In genomic region chrX:139204903-139205667, GRCh38 we compare ENCODE assay signal across 8 cellular contexts.
DNase-seq lines count a peak whose midpoint lies in the region; ATAC-seq and TF ChIP-seq lines count a peak whose summit lies in the region.

No MANE protein-coding gene starts in this region.

- no peak for ATAC-seq in GM19452 (IDR thresholded peaks at IDR 0.05; ENCODE audit: unreplicated experiment)
- ATAC-seq in GM21423 (IDR thresholded peaks at IDR 0.05; ENCODE audit: unreplicated experiment) = no peak

- peaks cover 53 to 82% (median 62%) of the 10 kb centered on the region in 3 donors for H3K27me3 Mint-ChIP-seq in CD14-positive monocyte (ENCODE audit: low read depth in 3 of 3)

- H3K4me1 ChIP-seq in adipocyte (ENCODE audit: control insufficient read depth, insufficient read depth, low read length) = no peaks in the 10 kb centered on the region
- H3K4me1 ChIP-seq in spleen = peaks cover 0 to 28% (median 11%) of the 10 kb centered on the region in 6 donors

- TF ChIP-seq CTCF in CD14-positive monocyte (IDR thresholded peaks at IDR 0.05) (no peak), spleen (IDR thresholded peaks at IDR 0.05 in 8 of 11, conservative IDR thresholded peaks at IDR 0.05 in 3 of 11) (no peak)

- peaks cover 3 to 4% of the 10 kb centered on the region in 2 donors for H3K36me3 Mint-ChIP-seq in CD14-positive monocyte

- no peaks in the 10 kb centered on the region for H3K9me3 ChIP-seq in adipocyte (ENCODE audit: control insufficient read depth, low read length)
- no peaks in the 10 kb centered on the region for H3K9me3 ChIP-seq in spleen

- peak overlapping the region; percentile 80 for H3K4me3 ChIP-seq in adipocyte (ENCODE audit: low read length)
- peak overlapping the region in 7 of 8 donors; percentile 23 to 66 (median 39) for H3K4me3 ChIP-seq in spleen

- peak overlapping the region; percentile 70 for H3K9ac ChIP-seq in adipocyte (ENCODE audit: low read length)

- H3K9me3 Mint-ChIP-seq in CD14-positive monocyte = peaks cover 0 to 35% (median 18%) of the 10 kb centered on the region in 7 donors

- intact Hi-C loops in CD14-positive monocyte (cut with micrococcal nuclease) = no loop called here
- intact Hi-C loops in spleen (cut with DNase I; ENCODE audit: low total_unique reads) = no loop called here

- DNase-seq in CD14-positive monocyte (ENCODE audit: low spot score) (no peak), HT1080 (ENCODE audit: low read depth) (peak; percentile 68), adipocyte (ENCODE audit: low read depth) (peak; percentile 1), iPS-NIHi11 (ENCODE audit: low spot score) (peak; percentile 59), spleen (peak; percentile 80), HUDEP-2 (lab: John Stamatoyannopoulos, UW; ENCODE audit: unreplicated experiment in 76 of 76) (no peak)

- peak overlapping the region in 4 of 8 donors; percentile 36 to 71 (median 50) for H3K27ac ChIP-seq in spleen

- H3K27ac Mint-ChIP-seq in CD14-positive monocyte = peak overlapping the region in 2 of 7 donors; percentile 9 to 40

- H3K27me3 ChIP-seq in adipocyte (replicated peaks; ENCODE audit: control insufficient read depth, insufficient read depth, low read length) (peaks cover 21% of the 10 kb centered on the region), spleen (replicated peaks in 1 of 7) (peaks cover 0 to 53% (median 35%) of the 10 kb centered on the region in 7 donors)

- peak overlapping the region; percentile 82 to 94 for H3K4me3 Mint-ChIP-seq in CD14-positive monocyte

- WGBS in spleen, 5 donors = 1 to 46% (median 3%) methylated on average over 7 to 58 of the region's 58 CpGs

- H3K36me3 ChIP-seq in adipocyte (ENCODE audit: control insufficient read depth, insufficient read depth, low read length, severe bottlenecking) (no peaks in the 10 kb centered on the region), spleen (no peaks in the 10 kb centered on the region)

- no peak for TF ChIP-seq POLR2A in spleen (IDR thresholded peaks at IDR 0.05)

- H3K4me1 Mint-ChIP-seq in CD14-positive monocyte = peaks cover 12% of the 10 kb centered on the region

Comparison
In these comparisons a context has a peak if more than half of its experiments do, and no peak if none do; other contexts are left out.
1. DNase-seq: peak in HT1080 (single experiment), adipocyte (single experiment), iPS-NIHi11 (single experiment) and spleen (single experiment); none in CD14-positive monocyte (single experiment) and HUDEP-2 (0 of 76).